25 cellular contexts compared by ENCODE assay signal in genomic region chr9:122845116-122845515, GRCh38. TPM values are rescaled to one million over a fixed set of nuclear protein-coding genes. Genes with fewer than 3 reads are reported as not detected.
"Had no signal": no experiment of that assay in that cellular context is flagged by ENCODE, and none has a peak within 500 bp of the region (broad histone marks: within the 10 kb centered on the region; RNA-seq: fewer than 3 reads in every experiment).

No MANE protein-coding gene starts in this region.

- DNase-seq: activated CD4-positive, alpha-beta memory T cell treated with anti-CD3 and anti-CD28 coated beads for 36 hours; activated CD4-positive, alpha-beta T cell treated with anti-CD3 and anti-CD28 coated beads, Interleukin-2, amount 10 ng/mL, durations not matched to agents 7 days and 5 days; activated CD4-positive, CD25-positive, alpha-beta regulatory T cell; activated CD8-positive, alpha-beta memory T cell treated with anti-CD3 and anti-CD28 coated beads for 24 hours; activated effector memory CD4-positive, alpha-beta T cell treated with anti-CD3 and anti-CD28 coated beads, Interleukin-2, amount 50 U/mL, for 16 hours; activated naive CD4-positive, alpha-beta T cell treated with Interleukin-2 at 50 U/mL for 16 hours; activated T-cell treated with anti-CD3 and anti-CD28 coated beads, Interleukin-2, amount 50 U/mL, for 4 hours; brain microvascular endothelial cell; MM.1S; NCI-H1105 treated with DMSO at 0.1 percent for 48 hours; NCI-H1436 treated with DMSO at 0.1 percent for 48 hours; NCI-H187; NCI-H2081; NCI-H446; NCI-H524; PC-3; SHP77 treated with DMSO at 0.1 percent for 48 hours; T-cell; T-helper 2 cell; T1000 had no signal

- H3K27ac ChIP-seq: brain microvascular endothelial cell, KMS-11, VCaP had no signal

- H3K27me3 ChIP-seq: brain microvascular endothelial cell, cardiac muscle cell had no signal

- H3K4me2 ChIP-seq: KMS-11 had no signal

- H3K9ac ChIP-seq: KMS-11 had no signal

- ATAC-seq: activated T-cell treated with anti-CD3 and anti-CD28 coated beads, Interleukin-2, amount 50 U/mL, for 4 hours; PC-3; T-cell had no signal

- H3K4me3 ChIP-seq: cardiac muscle cell had no signal

RNA-seq across cellular contexts. Expression of gene OR1K1, which starts 45.2 kb away (rescaled TPM):
- total RNA-seq: activated CD4-positive, alpha-beta memory T cell treated with anti-CD3 and anti-CD28 coated beads for 36 hours; activated CD4-positive, alpha-beta T cell treated with anti-CD3 and anti-CD28 coated beads, Interleukin-2, amount 10 ng/mL, durations not matched to agents 7 days and 5 days; activated T-cell treated with anti-CD3 and anti-CD28 coated beads, Interleukin-2, amount 50 U/mL, for 4 hours; cardiac muscle cell; PC-3; SK-MEL-5; T-cell had no signal
- polyA plus RNA-seq: adipose tissue had no signal

RNA-seq across cellular contexts. Expression of gene OR5C1, which starts 56.4 kb away (rescaled TPM):
- total RNA-seq: activated CD4-positive, alpha-beta memory T cell treated with anti-CD3 and anti-CD28 coated beads for 36 hours; activated CD4-positive, alpha-beta T cell treated with anti-CD3 and anti-CD28 coated beads, Interleukin-2, amount 10 ng/mL, durations not matched to agents 7 days and 5 days; activated T-cell treated with anti-CD3 and anti-CD28 coated beads, Interleukin-2, amount 50 U/mL, for 4 hours; cardiac muscle cell; PC-3; SK-MEL-5; T-cell had no signal
- polyA plus RNA-seq: cardiac muscle cell had no signal
